In genomic region chr9:27572918-27573698, GRCh38 we compare ENCODE assay signal across 1 cellular context.
A peak's percentile ranks its signal among the peaks of the same experiment; 100 is the strongest.
TF ChIP-seq lines count a peak whose summit lies in the region.

A gene with protein sequence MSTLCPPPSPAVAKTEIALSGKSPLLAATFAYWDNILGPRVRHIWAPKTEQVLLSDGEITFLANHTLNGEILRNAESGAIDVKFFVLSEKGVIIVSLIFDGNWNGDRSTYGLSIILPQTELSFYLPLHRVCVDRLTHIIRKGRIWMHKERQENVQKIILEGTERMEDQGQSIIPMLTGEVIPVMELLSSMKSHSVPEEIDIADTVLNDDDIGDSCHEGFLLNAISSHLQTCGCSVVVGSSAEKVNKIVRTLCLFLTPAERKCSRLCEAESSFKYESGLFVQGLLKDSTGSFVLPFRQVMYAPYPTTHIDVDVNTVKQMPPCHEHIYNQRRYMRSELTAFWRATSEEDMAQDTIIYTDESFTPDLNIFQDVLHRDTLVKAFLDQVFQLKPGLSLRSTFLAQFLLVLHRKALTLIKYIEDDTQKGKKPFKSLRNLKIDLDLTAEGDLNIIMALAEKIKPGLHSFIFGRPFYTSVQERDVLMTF (minus strand): TSS chr9:27573481. CDS start chr9:27567120, 6,361 bp downstream.

TF ChIP-seq in HEK293, 187 proteins besides CTCF, POLR2A, EP300 and RAD21 (continued from another document):
- TF ChIP-seq, protein P1, sequence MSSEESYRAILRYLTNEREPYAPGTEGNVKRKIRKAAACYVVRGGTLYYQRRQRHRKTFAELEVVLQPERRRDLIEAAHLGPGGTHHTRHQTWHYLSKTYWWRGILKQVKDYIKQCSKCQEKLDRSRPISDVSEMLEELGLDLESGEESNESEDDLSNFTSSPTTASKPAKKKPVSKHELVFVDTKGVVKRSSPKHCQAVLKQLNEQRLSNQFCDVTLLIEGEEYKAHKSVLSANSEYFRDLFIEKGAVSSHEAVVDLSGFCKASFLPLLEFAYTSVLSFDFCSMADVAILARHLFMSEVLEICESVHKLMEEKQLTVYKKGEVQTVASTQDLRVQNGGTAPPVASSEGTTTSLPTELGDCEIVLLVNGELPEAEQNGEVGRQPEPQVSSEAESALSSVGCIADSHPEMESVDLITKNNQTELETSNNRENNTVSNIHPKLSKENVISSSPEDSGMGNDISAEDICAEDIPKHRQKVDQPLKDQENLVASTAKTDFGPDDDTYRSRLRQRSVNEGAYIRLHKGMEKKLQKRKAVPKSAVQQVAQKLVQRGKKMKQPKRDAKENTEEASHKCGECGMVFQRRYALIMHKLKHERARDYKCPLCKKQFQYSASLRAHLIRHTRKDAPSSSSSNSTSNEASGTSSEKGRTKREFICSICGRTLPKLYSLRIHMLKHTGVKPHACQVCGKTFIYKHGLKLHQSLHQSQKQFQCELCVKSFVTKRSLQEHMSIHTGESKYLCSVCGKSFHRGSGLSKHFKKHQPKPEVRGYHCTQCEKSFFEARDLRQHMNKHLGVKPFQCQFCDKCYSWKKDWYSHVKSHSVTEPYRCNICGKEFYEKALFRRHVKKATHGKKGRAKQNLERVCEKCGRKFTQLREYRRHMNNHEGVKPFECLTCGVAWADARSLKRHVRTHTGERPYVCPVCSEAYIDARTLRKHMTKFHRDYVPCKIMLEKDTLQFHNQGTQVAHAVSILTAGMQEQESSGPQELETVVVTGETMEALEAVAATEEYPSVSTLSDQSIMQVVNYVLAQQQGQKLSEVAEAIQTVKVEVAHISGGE (tag by site-specific recombination; conservative IDR thresholded peaks at IDR 0.05; ENCODE audit: low read depth): 0 out of 2 replicates have a peak, but pooled peaks have one; percentile 18
- no peak for TF ChIP-seq ZNF133 (tag by site-specific recombination; IDR thresholded peaks at IDR 0.05)
- peak; percentile 24; the same call in 1 of the 2 replicates for TF ChIP-seq ZBTB20 (tag by site-specific recombination; IDR thresholded peaks at IDR 0.05)
- peak; percentile 43 for TF ChIP-seq MZF1 (tag by site-specific recombination; IDR thresholded peaks at IDR 0.05; ENCODE audit: borderline replicate concordance)
- 0 out of 2 replicates have a peak, but pooled peaks have one; percentile 36 for TF ChIP-seq ZNF501 (tag by site-specific recombination; IDR thresholded peaks at IDR 0.05)
- TF ChIP-seq, protein P2, sequence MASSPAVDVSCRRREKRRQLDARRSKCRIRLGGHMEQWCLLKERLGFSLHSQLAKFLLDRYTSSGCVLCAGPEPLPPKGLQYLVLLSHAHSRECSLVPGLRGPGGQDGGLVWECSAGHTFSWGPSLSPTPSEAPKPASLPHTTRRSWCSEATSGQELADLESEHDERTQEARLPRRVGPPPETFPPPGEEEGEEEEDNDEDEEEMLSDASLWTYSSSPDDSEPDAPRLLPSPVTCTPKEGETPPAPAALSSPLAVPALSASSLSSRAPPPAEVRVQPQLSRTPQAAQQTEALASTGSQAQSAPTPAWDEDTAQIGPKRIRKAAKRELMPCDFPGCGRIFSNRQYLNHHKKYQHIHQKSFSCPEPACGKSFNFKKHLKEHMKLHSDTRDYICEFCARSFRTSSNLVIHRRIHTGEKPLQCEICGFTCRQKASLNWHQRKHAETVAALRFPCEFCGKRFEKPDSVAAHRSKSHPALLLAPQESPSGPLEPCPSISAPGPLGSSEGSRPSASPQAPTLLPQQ (tag by site-specific recombination; IDR thresholded peaks at IDR 0.05): peak; percentile 15; the same call in 1 of the 2 replicates
- TF ChIP-seq SALL2 (tag by site-specific recombination; IDR thresholded peaks at IDR 0.05; ENCODE audit: borderline replicate concordance): no peak
- TF ChIP-seq ZNF664 (tag by site-specific recombination; IDR thresholded peaks at IDR 0.05): no peak
- TF ChIP-seq ZNF311 (tag by site-specific recombination; IDR thresholded peaks at IDR 0.05; ENCODE audit: borderline replicate concordance): no peak
- 0 out of 2 replicates have a peak, but pooled peaks have one; percentile 14 for TF ChIP-seq ZNF660 (tag by site-specific recombination; IDR thresholded peaks at IDR 0.05)
- TF ChIP-seq ZBTB48 (tag by site-specific recombination; IDR thresholded peaks at IDR 0.05): peak; percentile 89
- TF ChIP-seq HOXA7 (CRISPR knock-in tag; IDR thresholded peaks at IDR 0.05; ENCODE audit: borderline replicate concordance): no peak
- peak; percentile 44; the same call in 1 of the 2 replicates for TF ChIP-seq ZNF335 (tag by site-specific recombination; conservative IDR thresholded peaks at IDR 0.05)
- TF ChIP-seq ZXDB (tag by site-specific recombination; IDR thresholded peaks at IDR 0.05): peak; percentile 4; the same call in 1 of the 2 replicates
- no peak for TF ChIP-seq ZNF623 (tag by site-specific recombination; IDR thresholded peaks at IDR 0.05)
- TF ChIP-seq ZNF354C (tag by site-specific recombination; IDR thresholded peaks at IDR 0.05; ENCODE audit: borderline replicate concordance, low read depth): no peak
- TF ChIP-seq ZNF747 (tag by site-specific recombination; IDR thresholded peaks at IDR 0.05): no peak
- peak; percentile 66 for TF ChIP-seq ZBTB26 (tag by site-specific recombination; optimal IDR thresholded peaks at IDR 0.05)
- TF ChIP-seq EGR2 (tag by site-specific recombination; IDR thresholded peaks at IDR 0.05; ENCODE audit: low read depth): peak; percentile 40; the same call in 1 of the 2 replicates
- 0 out of 2 replicates have a peak, but pooled peaks have one; percentile 26 for TF ChIP-seq PRDM1 (tag by site-specific recombination; IDR thresholded peaks at IDR 0.05)
- peak; percentile 13; the same call in 1 of the 2 replicates for TF ChIP-seq ZFHX2 (tag by site-specific recombination; conservative IDR thresholded peaks at IDR 0.05)
- no peak for TF ChIP-seq ZNF2 (tag by site-specific recombination; IDR thresholded peaks at IDR 0.05)
- TF ChIP-seq ZNF610 (tag by site-specific recombination; IDR thresholded peaks at IDR 0.05; ENCODE audit: borderline replicate concordance): no peak
- TF ChIP-seq ZNF433 (tag by site-specific recombination; IDR thresholded peaks at IDR 0.05; ENCODE audit: low read depth): no peak
